In the genomic region with DNA sequence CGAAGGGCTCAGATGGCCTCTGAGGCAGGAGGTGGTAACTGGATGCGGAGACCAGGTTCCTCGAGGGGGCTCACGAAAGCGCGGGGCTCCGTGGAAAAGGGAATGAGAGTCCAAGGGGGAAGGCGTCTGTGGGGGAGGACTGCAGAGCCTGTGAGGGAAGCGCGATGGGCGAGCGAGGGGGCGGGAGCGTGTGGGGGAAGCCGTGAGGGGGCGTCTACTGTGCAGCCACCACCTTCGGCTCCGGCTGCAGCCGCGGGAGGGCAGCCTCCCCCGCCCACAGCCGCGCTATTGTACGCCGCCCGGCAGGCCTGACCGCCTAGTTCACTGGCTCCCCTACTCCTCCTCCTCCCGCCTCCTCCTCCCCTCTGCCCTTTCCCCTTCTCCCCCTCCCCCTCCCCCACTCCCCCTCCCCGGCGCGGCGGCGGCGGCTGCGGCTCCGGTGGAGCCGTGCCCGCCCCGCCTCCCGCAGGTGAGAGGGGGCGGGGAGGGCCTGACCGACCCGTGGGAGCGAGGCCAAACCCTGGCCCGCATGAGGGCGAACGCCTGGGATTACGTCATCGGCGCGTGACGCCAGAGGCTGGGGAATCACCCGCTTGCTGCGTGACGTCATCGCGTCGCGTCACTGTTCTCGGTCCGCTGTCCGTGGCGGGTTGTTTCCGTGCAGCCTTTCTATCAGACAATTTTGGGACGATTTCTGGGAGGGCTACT, we compare ENCODE assay signal across 1 cellular context.
TF ChIP-seq lines count a peak whose summit lies in the region.

A gene (minus strand): TSS at position 294 of the 708 bp plus-strand sequence. CDS start 81,574 bp downstream, outside the sequence.

TF ChIP-seq in K562, 482 proteins besides CTCF, POLR2A, EP300 and RAD21 (continued from another document and continues in another):
- TF ChIP-seq, protein P1, sequence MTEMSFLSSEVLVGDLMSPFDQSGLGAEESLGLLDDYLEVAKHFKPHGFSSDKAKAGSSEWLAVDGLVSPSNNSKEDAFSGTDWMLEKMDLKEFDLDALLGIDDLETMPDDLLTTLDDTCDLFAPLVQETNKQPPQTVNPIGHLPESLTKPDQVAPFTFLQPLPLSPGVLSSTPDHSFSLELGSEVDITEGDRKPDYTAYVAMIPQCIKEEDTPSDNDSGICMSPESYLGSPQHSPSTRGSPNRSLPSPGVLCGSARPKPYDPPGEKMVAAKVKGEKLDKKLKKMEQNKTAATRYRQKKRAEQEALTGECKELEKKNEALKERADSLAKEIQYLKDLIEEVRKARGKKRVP (CRISPR knock-in tag; IDR thresholded peaks at IDR 0.05), result peak; percentile 67
- TF ChIP-seq BMI1 (IDR thresholded peaks at IDR 0.05; ENCODE audit: low read length) (no peak), IRF2 (CRISPR knock-in tag; IDR thresholded peaks at IDR 0.05) (no peak), TAF15 (IDR thresholded peaks at IDR 0.05; ENCODE audit: low read depth, low read length) (no peak), HDAC1 (IDR thresholded peaks at IDR 0.05) (no peak), FOXM1 (IDR thresholded peaks at IDR 0.05; ENCODE audit: low read depth) (no peak), FOXM1 (CRISPR knock-in tag; IDR thresholded peaks at IDR 0.05; ENCODE audit: low read depth) (no peak), NFATC3 (IDR thresholded peaks at IDR 0.05) (no peak), ZNF24 (IDR thresholded peaks at IDR 0.05) (no peak), ZNF354B (CRISPR knock-in tag; IDR thresholded peaks at IDR 0.05) (no peak), ZNF282 (CRISPR knock-in tag; IDR thresholded peaks at IDR 0.05) (no peak), ZNF77 (CRISPR knock-in tag; IDR thresholded peaks at IDR 0.05) (no peak), EHMT2 (IDR thresholded peaks at IDR 0.05) (no peak), NFIC (IDR thresholded peaks at IDR 0.05) (peak; percentile 67), NCOA1 (IDR thresholded peaks at IDR 0.05; ENCODE audit: low read depth) (peak; percentile 98), RB1 (IDR thresholded peaks at IDR 0.05; ENCODE audit: low read depth) (peak; percentile 90; the same call in 1 of the 2 replicates), HNRNPL (IDR thresholded peaks at IDR 0.05; ENCODE audit: low read depth, low read length) (no peak), SREBF1 (IDR thresholded peaks at IDR 0.05; ENCODE audit: borderline replicate concordance, low read depth, low read length) (peak; percentile 43; the same call in 1 of the 2 replicates), ZNF507 (tag; conservative IDR thresholded peaks at IDR 0.05) (no peak), ZNF561 (CRISPR knock-in tag; conservative IDR thresholded peaks at IDR 0.05) (no peak), SRSF3 (IDR thresholded peaks at IDR 0.05; ENCODE audit: insufficient read depth, low read length) (no peak), RHOXF2B (CRISPR knock-in tag; conservative IDR thresholded peaks at IDR 0.05) (no peak), ZKSCAN1 (IDR thresholded peaks at IDR 0.05; ENCODE audit: low read depth, low read length) (peak; percentile 21; the same call in 1 of the 2 replicates), KLF6 (CRISPR knock-in tag; IDR thresholded peaks at IDR 0.05; ENCODE audit: borderline replicate concordance) (no peak), TEAD4 (IDR thresholded peaks at IDR 0.05; ENCODE audit: low read length) (peak; percentile 76), TEAD4 (CRISPR knock-in tag; IDR thresholded peaks at IDR 0.05; ENCODE audit: borderline replicate concordance) (no peak), L3MBTL2 (IDR thresholded peaks at IDR 0.05) (peak; percentile 37; the same call in 1 of the 2 replicates), HNRNPH1 (optimal IDR thresholded peaks at IDR 0.05; ENCODE audit: low read depth, low read length) (no peak), ZNF174 (CRISPR knock-in tag; IDR thresholded peaks at IDR 0.05) (no peak), ZNF184 (CRISPR knock-in tag; IDR thresholded peaks at IDR 0.05) (no peak), PHF20 (IDR thresholded peaks at IDR 0.05; ENCODE audit: partially characterized antibody) (peak; percentile 46)
- TF ChIP-seq, protein P2, sequence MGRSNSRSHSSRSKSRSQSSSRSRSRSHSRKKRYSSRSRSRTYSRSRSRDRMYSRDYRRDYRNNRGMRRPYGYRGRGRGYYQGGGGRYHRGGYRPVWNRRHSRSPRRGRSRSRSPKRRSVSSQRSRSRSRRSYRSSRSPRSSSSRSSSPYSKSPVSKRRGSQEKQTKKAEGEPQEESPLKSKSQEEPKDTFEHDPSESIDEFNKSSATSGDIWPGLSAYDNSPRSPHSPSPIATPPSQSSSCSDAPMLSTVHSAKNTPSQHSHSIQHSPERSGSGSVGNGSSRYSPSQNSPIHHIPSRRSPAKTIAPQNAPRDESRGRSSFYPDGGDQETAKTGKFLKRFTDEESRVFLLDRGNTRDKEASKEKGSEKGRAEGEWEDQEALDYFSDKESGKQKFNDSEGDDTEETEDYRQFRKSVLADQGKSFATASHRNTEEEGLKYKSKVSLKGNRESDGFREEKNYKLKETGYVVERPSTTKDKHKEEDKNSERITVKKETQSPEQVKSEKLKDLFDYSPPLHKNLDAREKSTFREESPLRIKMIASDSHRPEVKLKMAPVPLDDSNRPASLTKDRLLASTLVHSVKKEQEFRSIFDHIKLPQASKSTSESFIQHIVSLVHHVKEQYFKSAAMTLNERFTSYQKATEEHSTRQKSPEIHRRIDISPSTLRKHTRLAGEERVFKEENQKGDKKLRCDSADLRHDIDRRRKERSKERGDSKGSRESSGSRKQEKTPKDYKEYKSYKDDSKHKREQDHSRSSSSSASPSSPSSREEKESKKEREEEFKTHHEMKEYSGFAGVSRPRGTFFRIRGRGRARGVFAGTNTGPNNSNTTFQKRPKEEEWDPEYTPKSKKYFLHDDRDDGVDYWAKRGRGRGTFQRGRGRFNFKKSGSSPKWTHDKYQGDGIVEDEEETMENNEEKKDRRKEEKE (IDR thresholded peaks at IDR 0.05; ENCODE audit: borderline replicate concordance in 1 of 2, control insufficient read depth in 1 of 2, low read depth in 2 of 2, low read length in 1 of 2), result no peak
- TF ChIP-seq, protein P3, sequence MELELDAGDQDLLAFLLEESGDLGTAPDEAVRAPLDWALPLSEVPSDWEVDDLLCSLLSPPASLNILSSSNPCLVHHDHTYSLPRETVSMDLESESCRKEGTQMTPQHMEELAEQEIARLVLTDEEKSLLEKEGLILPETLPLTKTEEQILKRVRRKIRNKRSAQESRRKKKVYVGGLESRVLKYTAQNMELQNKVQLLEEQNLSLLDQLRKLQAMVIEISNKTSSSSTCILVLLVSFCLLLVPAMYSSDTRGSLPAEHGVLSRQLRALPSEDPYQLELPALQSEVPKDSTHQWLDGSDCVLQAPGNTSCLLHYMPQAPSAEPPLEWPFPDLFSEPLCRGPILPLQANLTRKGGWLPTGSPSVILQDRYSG (tag; conservative IDR thresholded peaks at IDR 0.05; ENCODE audit: low read depth), result no peak
- TF ChIP-seq, protein P4, sequence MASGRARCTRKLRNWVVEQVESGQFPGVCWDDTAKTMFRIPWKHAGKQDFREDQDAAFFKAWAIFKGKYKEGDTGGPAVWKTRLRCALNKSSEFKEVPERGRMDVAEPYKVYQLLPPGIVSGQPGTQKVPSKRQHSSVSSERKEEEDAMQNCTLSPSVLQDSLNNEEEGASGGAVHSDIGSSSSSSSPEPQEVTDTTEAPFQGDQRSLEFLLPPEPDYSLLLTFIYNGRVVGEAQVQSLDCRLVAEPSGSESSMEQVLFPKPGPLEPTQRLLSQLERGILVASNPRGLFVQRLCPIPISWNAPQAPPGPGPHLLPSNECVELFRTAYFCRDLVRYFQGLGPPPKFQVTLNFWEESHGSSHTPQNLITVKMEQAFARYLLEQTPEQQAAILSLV (tag; IDR thresholded peaks at IDR 0.05), result peak; percentile 68
- TF ChIP-seq, protein P5, sequence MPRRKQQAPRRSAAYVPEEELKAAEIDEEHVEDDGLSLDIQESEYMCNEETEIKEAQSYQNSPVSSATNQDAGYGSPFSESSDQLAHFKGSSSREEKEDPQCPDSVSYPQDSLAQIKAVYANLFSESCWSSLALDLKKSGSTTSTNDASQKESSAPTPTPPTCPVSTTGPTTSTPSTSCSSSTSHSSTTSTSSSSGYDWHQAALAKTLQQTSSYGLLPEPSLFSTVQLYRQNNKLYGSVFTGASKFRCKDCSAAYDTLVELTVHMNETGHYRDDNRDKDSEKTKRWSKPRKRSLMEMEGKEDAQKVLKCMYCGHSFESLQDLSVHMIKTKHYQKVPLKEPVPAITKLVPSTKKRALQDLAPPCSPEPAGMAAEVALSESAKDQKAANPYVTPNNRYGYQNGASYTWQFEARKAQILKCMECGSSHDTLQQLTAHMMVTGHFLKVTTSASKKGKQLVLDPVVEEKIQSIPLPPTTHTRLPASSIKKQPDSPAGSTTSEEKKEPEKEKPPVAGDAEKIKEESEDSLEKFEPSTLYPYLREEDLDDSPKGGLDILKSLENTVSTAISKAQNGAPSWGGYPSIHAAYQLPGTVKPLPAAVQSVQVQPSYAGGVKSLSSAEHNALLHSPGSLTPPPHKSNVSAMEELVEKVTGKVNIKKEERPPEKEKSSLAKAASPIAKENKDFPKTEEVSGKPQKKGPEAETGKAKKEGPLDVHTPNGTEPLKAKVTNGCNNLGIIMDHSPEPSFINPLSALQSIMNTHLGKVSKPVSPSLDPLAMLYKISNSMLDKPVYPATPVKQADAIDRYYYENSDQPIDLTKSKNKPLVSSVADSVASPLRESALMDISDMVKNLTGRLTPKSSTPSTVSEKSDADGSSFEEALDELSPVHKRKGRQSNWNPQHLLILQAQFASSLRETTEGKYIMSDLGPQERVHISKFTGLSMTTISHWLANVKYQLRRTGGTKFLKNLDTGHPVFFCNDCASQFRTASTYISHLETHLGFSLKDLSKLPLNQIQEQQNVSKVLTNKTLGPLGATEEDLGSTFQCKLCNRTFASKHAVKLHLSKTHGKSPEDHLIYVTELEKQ (CRISPR knock-in tag; IDR thresholded peaks at IDR 0.05), result 0 out of 2 replicates have a peak, but pooled peaks have one; percentile 34
- TF ChIP-seq, protein P6, sequence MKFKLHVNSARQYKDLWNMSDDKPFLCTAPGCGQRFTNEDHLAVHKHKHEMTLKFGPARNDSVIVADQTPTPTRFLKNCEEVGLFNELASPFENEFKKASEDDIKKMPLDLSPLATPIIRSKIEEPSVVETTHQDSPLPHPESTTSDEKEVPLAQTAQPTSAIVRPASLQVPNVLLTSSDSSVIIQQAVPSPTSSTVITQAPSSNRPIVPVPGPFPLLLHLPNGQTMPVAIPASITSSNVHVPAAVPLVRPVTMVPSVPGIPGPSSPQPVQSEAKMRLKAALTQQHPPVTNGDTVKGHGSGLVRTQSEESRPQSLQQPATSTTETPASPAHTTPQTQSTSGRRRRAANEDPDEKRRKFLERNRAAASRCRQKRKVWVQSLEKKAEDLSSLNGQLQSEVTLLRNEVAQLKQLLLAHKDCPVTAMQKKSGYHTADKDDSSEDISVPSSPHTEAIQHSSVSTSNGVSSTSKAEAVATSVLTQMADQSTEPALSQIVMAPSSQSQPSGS (CRISPR knock-in tag; IDR thresholded peaks at IDR 0.05), result peak; percentile 98
- TF ChIP-seq, protein P7, sequence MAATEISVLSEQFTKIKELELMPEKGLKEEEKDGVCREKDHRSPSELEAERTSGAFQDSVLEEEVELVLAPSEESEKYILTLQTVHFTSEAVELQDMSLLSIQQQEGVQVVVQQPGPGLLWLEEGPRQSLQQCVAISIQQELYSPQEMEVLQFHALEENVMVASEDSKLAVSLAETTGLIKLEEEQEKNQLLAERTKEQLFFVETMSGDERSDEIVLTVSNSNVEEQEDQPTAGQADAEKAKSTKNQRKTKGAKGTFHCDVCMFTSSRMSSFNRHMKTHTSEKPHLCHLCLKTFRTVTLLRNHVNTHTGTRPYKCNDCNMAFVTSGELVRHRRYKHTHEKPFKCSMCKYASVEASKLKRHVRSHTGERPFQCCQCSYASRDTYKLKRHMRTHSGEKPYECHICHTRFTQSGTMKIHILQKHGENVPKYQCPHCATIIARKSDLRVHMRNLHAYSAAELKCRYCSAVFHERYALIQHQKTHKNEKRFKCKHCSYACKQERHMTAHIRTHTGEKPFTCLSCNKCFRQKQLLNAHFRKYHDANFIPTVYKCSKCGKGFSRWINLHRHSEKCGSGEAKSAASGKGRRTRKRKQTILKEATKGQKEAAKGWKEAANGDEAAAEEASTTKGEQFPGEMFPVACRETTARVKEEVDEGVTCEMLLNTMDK (IDR thresholded peaks at IDR 0.05; ENCODE audit: borderline replicate concordance, insufficient read depth, low read depth, low read length, poor library complexity, severe bottlenecking), result peak; percentile 85
- TF ChIP-seq, protein P8, sequence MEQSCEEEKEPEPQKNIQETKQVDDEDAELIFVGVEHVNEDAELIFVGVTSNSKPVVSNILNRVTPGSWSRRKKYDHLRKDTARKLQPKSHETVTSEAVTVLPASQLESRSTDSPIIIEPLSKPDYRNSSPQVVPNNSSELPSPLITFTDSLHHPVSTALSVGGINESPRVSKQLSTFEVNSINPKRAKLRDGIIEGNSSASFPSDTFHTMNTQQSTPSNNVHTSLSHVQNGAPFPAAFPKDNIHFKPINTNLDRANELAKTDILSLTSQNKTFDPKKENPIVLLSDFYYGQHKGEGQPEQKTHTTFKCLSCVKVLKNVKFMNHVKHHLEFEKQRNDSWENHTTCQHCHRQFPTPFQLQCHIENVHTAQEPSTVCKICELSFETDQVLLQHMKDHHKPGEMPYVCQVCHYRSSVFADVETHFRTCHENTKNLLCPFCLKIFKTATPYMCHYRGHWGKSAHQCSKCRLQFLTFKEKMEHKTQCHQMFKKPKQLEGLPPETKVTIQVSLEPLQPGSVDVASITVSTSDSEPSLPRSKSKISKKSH (CRISPR knock-in tag; IDR thresholded peaks at IDR 0.05), result no peak
- TF ChIP-seq, protein P9, sequence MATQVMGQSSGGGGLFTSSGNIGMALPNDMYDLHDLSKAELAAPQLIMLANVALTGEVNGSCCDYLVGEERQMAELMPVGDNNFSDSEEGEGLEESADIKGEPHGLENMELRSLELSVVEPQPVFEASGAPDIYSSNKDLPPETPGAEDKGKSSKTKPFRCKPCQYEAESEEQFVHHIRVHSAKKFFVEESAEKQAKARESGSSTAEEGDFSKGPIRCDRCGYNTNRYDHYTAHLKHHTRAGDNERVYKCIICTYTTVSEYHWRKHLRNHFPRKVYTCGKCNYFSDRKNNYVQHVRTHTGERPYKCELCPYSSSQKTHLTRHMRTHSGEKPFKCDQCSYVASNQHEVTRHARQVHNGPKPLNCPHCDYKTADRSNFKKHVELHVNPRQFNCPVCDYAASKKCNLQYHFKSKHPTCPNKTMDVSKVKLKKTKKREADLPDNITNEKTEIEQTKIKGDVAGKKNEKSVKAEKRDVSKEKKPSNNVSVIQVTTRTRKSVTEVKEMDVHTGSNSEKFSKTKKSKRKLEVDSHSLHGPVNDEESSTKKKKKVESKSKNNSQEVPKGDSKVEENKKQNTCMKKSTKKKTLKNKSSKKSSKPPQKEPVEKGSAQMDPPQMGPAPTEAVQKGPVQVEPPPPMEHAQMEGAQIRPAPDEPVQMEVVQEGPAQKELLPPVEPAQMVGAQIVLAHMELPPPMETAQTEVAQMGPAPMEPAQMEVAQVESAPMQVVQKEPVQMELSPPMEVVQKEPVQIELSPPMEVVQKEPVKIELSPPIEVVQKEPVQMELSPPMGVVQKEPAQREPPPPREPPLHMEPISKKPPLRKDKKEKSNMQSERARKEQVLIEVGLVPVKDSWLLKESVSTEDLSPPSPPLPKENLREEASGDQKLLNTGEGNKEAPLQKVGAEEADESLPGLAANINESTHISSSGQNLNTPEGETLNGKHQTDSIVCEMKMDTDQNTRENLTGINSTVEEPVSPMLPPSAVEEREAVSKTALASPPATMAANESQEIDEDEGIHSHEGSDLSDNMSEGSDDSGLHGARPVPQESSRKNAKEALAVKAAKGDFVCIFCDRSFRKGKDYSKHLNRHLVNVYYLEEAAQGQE (CRISPR knock-in tag; IDR thresholded peaks at IDR 0.05; ENCODE audit: low read depth), result no peak
